17 cellular contexts compared by ENCODE assay signal in genomic region chr1:30250338-30251022, GRCh38.
DNase-seq lines count a peak whose midpoint lies in the region; ATAC-seq and TF ChIP-seq lines count a peak whose summit lies in the region.
"Had no signal": no experiment of that assay in that cellular context is flagged by ENCODE, and none has a peak within 500 bp of the region (broad histone marks: within the 10 kb centered on the region; RNA-seq: fewer than 3 reads in every experiment).

No MANE protein-coding gene starts in this region.

- ATAC-seq in stimulated activated memory B cell treated with anti-CD40 and anti-IgM and Interleukin-4, amounts not matched to agents 10 μg/mL and 1 μg/mL and 100 μg/mL, for 72 hours = no peak
- ATAC-seq: T-cell had no signal

- H3K27me3 Mint-ChIP-seq in H9 (ENCODE audit: low read depth) = peaks cover 10% of the 10 kb centered on the region
- H3K27me3 Mint-ChIP-seq in nephron progenitor cell (ENCODE audit: low read depth, poor library complexity) = peaks cover 24% of the 10 kb centered on the region
- peaks cover 21% of the 10 kb centered on the region for H3K27me3 Mint-ChIP-seq in stimulated activated memory B cell treated with anti-CD40 and anti-IgM and Interleukin-4, amounts not matched to agents 10 μg/mL and 1 μg/mL and 100 μg/mL, for 72 hours
- H3K27me3 Mint-ChIP-seq: CD4-positive, CD25-positive, alpha-beta regulatory T cell had no signal

- no TSS peak for BruUV-seq in A673 (replicated peaks; lab: Mats Ljungman, UMichigan)

- H2BK120ac ChIP-seq in H9 (ENCODE audit: low read depth, low read length, poor library complexity, severe bottlenecking) = no peak overlapping the region

- DNase-seq in A673 (ENCODE audit: low spot score) (peak; percentile 65), H9 (no peak), NCI-H748 (lab: John Stamatoyannopoulos, UW; ENCODE audit: unreplicated experiment) (peak; percentile 96), nephron progenitor cell (no peak), SHP77 (lab: John Stamatoyannopoulos, UW) (no peak), substantia nigra (lab: John Stamatoyannopoulos, UW) (no peak)
- DNase-seq in activated CD4-positive, CD25-positive, alpha-beta regulatory T cell treated with anti-CD3 and anti-CD28 coated beads, Interleukin-2, amount 50 U/mL, for 72 hours = no peak
- DNase-seq: ACHN; CD4-positive, CD25-positive, alpha-beta regulatory T cell; GOT3; NCI-H2107; NCI-H510A; NK-92 treated with Interleukin-12 subunit alpha and Interleukin-12 subunit beta, amount 100 ng/mL, for 24 hours; OCI-M1; T-cell had no signal

- no peak overlapping the region for H2BK5ac ChIP-seq in H9 (ENCODE audit: insufficient read length, low read length)

- H3K36me3 Mint-ChIP-seq in H9 (ENCODE audit: insufficient read depth in 1 of 3, low read depth in 3 of 3) (no peaks in the 10 kb centered on the region), nephron progenitor cell (ENCODE audit: low read depth) (no peaks in the 10 kb centered on the region)
- H3K36me3 Mint-ChIP-seq in stimulated activated memory B cell treated with anti-CD40 and anti-IgM and Interleukin-4, amounts not matched to agents 10 μg/mL and 1 μg/mL and 100 μg/mL, for 72 hours = no peaks in the 10 kb centered on the region
- H3K36me3 Mint-ChIP-seq: CD4-positive, CD25-positive, alpha-beta regulatory T cell; T-cell had no signal

- no peaks in the 10 kb centered on the region for H3K23me2 ChIP-seq in H9 (ENCODE audit: insufficient read length, low read depth, low read length, poor library complexity, severe bottlenecking)

- peak overlapping the region; percentile 14; the same call in 1 of the 2 replicates for H3K14ac ChIP-seq in H9 (ENCODE audit: insufficient read depth, low read length)

- H3K4ac ChIP-seq in H9 (ENCODE audit: low read depth, low read length) = no peak overlapping the region

- H3T11ph ChIP-seq in H9 (ENCODE audit: low read length) = no peak overlapping the region

- H2AK5ac ChIP-seq in H9 (ENCODE audit: insufficient read length, low read length) = no peak overlapping the region

- no peak overlapping the region for H2AFZ ChIP-seq in H9 (ENCODE audit: low read length)

- no peak overlapping the region for H4K91ac ChIP-seq in H9 (ENCODE audit: insufficient read length, low read depth, low read length)

- H3K79me2 ChIP-seq in H9 (ENCODE audit: insufficient read depth, low read length) = no peaks in the 10 kb centered on the region

- no peaks in the 10 kb centered on the region for H4K20me1 ChIP-seq in H9 (ENCODE audit: control insufficient read depth, insufficient read depth, insufficient read length)

- H4K8ac ChIP-seq in H9 (replicated peaks; ENCODE audit: insufficient read length, low read depth, low read length) = no peak overlapping the region

- no peak overlapping the region for H3K4me3 ChIP-seq in A673 (ENCODE audit: low read depth, low read length, poor library complexity, severe bottlenecking)

- CTCF ChIA-PET in A673 (lab: Charles Lee) = no interaction called here

- H3K9ac ChIP-seq in H9 (ENCODE audit: extremely low read depth, insufficient read length, low read length) = no peak overlapping the region
- H3K9ac ChIP-seq: KMS-11 had no signal

- H3K9me3 ChIP-seq in A673 (ENCODE audit: low read depth, low read length, poor library complexity, severe bottlenecking) (no peaks in the 10 kb centered on the region), H9 (ENCODE audit: control insufficient read depth, low read depth, low read length) (no peaks in the 10 kb centered on the region)

- H3K36me3 ChIP-seq in A673 (ENCODE audit: insufficient read depth, low read length, poor library complexity, severe bottlenecking) = no peaks in the 10 kb centered on the region

- WGBS in H9 (ENCODE audit: extremely low coverage, insufficient read length, low lambda C conversion rate) = no CpG with 5 or more reads among the region's 10 CpGs

- H4K5ac ChIP-seq in H9 (ENCODE audit: insufficient read length, low read depth, low read length) = no peak overlapping the region

- H2BK20ac ChIP-seq in H9 (ENCODE audit: low read depth, low read length, poor library complexity, severe bottlenecking) = no peak overlapping the region

- no peak overlapping the region for H3K56ac ChIP-seq in H9 (ENCODE audit: insufficient read length, low read depth, low read length)

- H2BK12ac ChIP-seq in H9 (ENCODE audit: insufficient read length, low read depth, low read length) = no peak overlapping the region

- H3K4me1 ChIP-seq in A673 (ENCODE audit: insufficient read depth, low read length, poor library complexity, severe bottlenecking) = peaks cover 83% of the 10 kb centered on the region
- H3K4me1 ChIP-seq in H9 (ENCODE audit: insufficient read depth, low read length) = no peaks in the 10 kb centered on the region

- H3K4me3 Mint-ChIP-seq in H9 = no peak overlapping the region
- H3K4me3 Mint-ChIP-seq in nephron progenitor cell = peak overlapping the region; percentile 43
- no peak overlapping the region for H3K4me3 Mint-ChIP-seq in stimulated activated memory B cell treated with anti-CD40 and anti-IgM and Interleukin-4, amounts not matched to agents 10 μg/mL and 1 μg/mL and 100 μg/mL, for 72 hours
- H3K4me3 Mint-ChIP-seq: CD4-positive, CD25-positive, alpha-beta regulatory T cell; T-cell had no signal

- H3K79me1 ChIP-seq in H9 (ENCODE audit: insufficient read depth, low read depth, low read length, poor library complexity, severe bottlenecking) = no peaks in the 10 kb centered on the region

- intact Hi-C loops in A673 (cut with micrococcal nuclease; ENCODE audit: unreplicated experiment) = loop anchor here (5.0 to 10.0 kb wide), 4 partner anchors 94 to 454 kb away; no protein-coding TSS in a partner anchor

- H3K4me1 Mint-ChIP-seq in H9 (peaks cover 13 to 27% of the 10 kb centered on the region in 2 experiments), nephron progenitor cell (peaks cover 60% of the 10 kb centered on the region)
- H3K4me1 Mint-ChIP-seq in stimulated activated memory B cell treated with anti-CD40 and anti-IgM and Interleukin-4, amounts not matched to agents 10 μg/mL and 1 μg/mL and 100 μg/mL, for 72 hours = no peaks in the 10 kb centered on the region
- H3K4me1 Mint-ChIP-seq: CD4-positive, CD25-positive, alpha-beta regulatory T cell; T-cell had no signal

- H3K27ac ChIP-seq in A673 (ENCODE audit: low read depth, low read length, poor library complexity, severe bottlenecking) (peak overlapping the region; percentile 100), H9 (ENCODE audit: insufficient read length, low read depth, low read length) (no peak overlapping the region), substantia nigra (ENCODE audit: low read depth, low read length, poor library complexity, severe bottlenecking) (no peak overlapping the region)
- H3K27ac ChIP-seq: KMS-11 had no signal

- no peak overlapping the region for H3K23ac ChIP-seq in H9 (ENCODE audit: insufficient read length, low read depth, low read length)

- no peak overlapping the region for H3K27ac Mint-ChIP-seq in H9
- no peak overlapping the region for H3K27ac Mint-ChIP-seq in nephron progenitor cell
- no peak overlapping the region for H3K27ac Mint-ChIP-seq in stimulated activated memory B cell treated with anti-CD40 and anti-IgM and Interleukin-4, amounts not matched to agents 10 μg/mL and 1 μg/mL and 100 μg/mL, for 72 hours
- H3K27ac Mint-ChIP-seq: CD4-positive, CD25-positive, alpha-beta regulatory T cell; T-cell had no signal

- no peak overlapping the region for H3K4me2 ChIP-seq in H9 (ENCODE audit: insufficient read depth, insufficient read length, low read length)
- H3K4me2 ChIP-seq: KMS-11 had no signal

- POLR2A ChIA-PET in A673 (lab: Charles Lee; ENCODE audit: low non-redundant PET) = interaction anchor here (0.7 kb wide), 1 partner anchor 38 kb away, joined by 4 read pairs; no protein-coding TSS in a partner anchor

- H3K27me3 ChIP-seq in A673 (replicated peaks; ENCODE audit: insufficient read depth, low read depth, low read length, poor library complexity) (no peaks in the 10 kb centered on the region), H9 (ENCODE audit: insufficient read depth, low read length) (no peaks in the 10 kb centered on the region)

- TF ChIP-seq CTCF in A673 (conservative IDR thresholded peaks at IDR 0.05; ENCODE audit: low read depth, low read length) (no peak), H9 (conservative IDR thresholded peaks at IDR 0.05) (no peak), nephron progenitor cell (IDR thresholded peaks at IDR 0.05) (no peak)

- H2BK15ac ChIP-seq in H9 (ENCODE audit: low read depth, low read length) = no peak overlapping the region

- H3K9me3 Mint-ChIP-seq in H9 (no peaks in the 10 kb centered on the region; a peak in 1 of 5 replicates), nephron progenitor cell (no peaks in the 10 kb centered on the region)
- H3K9me3 Mint-ChIP-seq in stimulated activated memory B cell treated with anti-CD40 and anti-IgM and Interleukin-4, amounts not matched to agents 10 μg/mL and 1 μg/mL and 100 μg/mL, for 72 hours = no peaks in the 10 kb centered on the region
- H3K9me3 Mint-ChIP-seq: T-cell had no signal

- H3K18ac ChIP-seq in H9 (ENCODE audit: insufficient read length, low read depth, low read length) = no peak overlapping the region

Comparison
In these comparisons a context has a peak if more than half of its experiments do, and no peak if none do; other contexts are left out.
1. DNase-seq: peak in A673 (single experiment) and NCI-H748 (single experiment); none in H9 (single experiment), nephron progenitor cell (single experiment), SHP77 (0 of 2), substantia nigra (0 of 49) and activated CD4-positive, CD25-positive, alpha-beta regulatory T cell treated with anti-CD3 and anti-CD28 coated beads, Interleukin-2, amount 50 U/mL, for 72 hours (single experiment).